Comparison of ENCODE assay signal across 8 cellular contexts in genomic region chr3:56702487-56703315, GRCh38. TPM values are rescaled to one million over a fixed set of nuclear protein-coding genes. Genes with fewer than 3 reads are reported as not detected.
DNase-seq lines count a peak whose midpoint lies in the region; ATAC-seq and TF ChIP-seq lines count a peak whose summit lies in the region.

No MANE protein-coding gene starts in this region.

- CTCF ChIA-PET in CD4-positive, alpha-beta memory T cell (lab: Charles Lee; ENCODE audit: partially characterized antibody) = interaction anchor here (0.6 to 10.6 kb wide), 30 partner anchors 8 to 293 kb away, joined by 3 to 321 read pairs (median 5); partner anchors contain the start of genes ARHGEF3 and TASOR
- CTCF ChIA-PET in activated CD4-positive, alpha-beta memory T cell treated with anti-CD3 and anti-CD28 coated beads, Interleukin-2, amount 10 ng/mL, durations not matched to agents 7 days and 5 days (lab: Charles Lee) = interaction anchor here (0.7 to 7.6 kb wide), 20 partner anchors 9 to 1446 kb away, joined by 3 to 247 read pairs (median 5); partner anchors contain the start of genes ARHGEF3 and TASOR

- H3K4me2 ChIP-seq in GM23338 = no peak overlapping the region

- H3K4me3 Mint-ChIP-seq in CD4-positive, alpha-beta memory T cell = no peak overlapping the region
- H3K4me3 Mint-ChIP-seq in GM23338 = no peak overlapping the region
- H3K4me3 Mint-ChIP-seq in activated CD4-positive, alpha-beta memory T cell treated with anti-CD3 and anti-CD28 coated beads, Interleukin-2, amount 10 ng/mL, durations not matched to agents 7 days and 5 days = no peak overlapping the region

- peak; percentile 73 to 98 for TF ChIP-seq CTCF in GM23338 (conservative IDR thresholded peaks at IDR 0.05; ENCODE audit: low read depth in 2 of 2)
- TF ChIP-seq CTCF in fibroblast of the aortic adventitia (IDR thresholded peaks at IDR 0.05; ENCODE audit: insufficient read depth, low read length) = peak; percentile 75
- TF ChIP-seq CTCF in neutrophil (IDR thresholded peaks at IDR 0.05) = peak; percentile 76

- H3K36me3 ChIP-seq in CD4-positive, alpha-beta memory T cell (ENCODE audit: insufficient read depth, low read length) = no peaks in the 10 kb centered on the region
- H3K36me3 ChIP-seq in GM23338 (ENCODE audit: insufficient read depth) (no peaks in the 10 kb centered on the region), neutrophil (no peaks in the 10 kb centered on the region)

- H3K4me1 Mint-ChIP-seq in CD4-positive, alpha-beta memory T cell = peaks cover 11 to 21% (median 13%) of the 10 kb centered on the region in 4 donors
- H3K4me1 Mint-ChIP-seq in GM23338 = peaks cover 6% of the 10 kb centered on the region; the same call in 2 of the 3 replicates
- H3K4me1 Mint-ChIP-seq in activated CD4-positive, alpha-beta memory T cell treated with anti-CD3 and anti-CD28 coated beads, Interleukin-2, amount 10 ng/mL, durations not matched to agents 7 days and 5 days = peaks cover 18% of the 10 kb centered on the region

- no peaks in the 10 kb centered on the region for H3K27me3 ChIP-seq in CD4-positive, alpha-beta memory T cell (ENCODE audit: insufficient read depth, low read length)
- no peaks in the 10 kb centered on the region for H3K27me3 ChIP-seq in GM23338 (ENCODE audit: insufficient read depth)
- no peaks in the 10 kb centered on the region for H3K27me3 ChIP-seq in neutrophil

- H3K27me3 Mint-ChIP-seq in CD4-positive, alpha-beta memory T cell = no peaks in the 10 kb centered on the region
- H3K27me3 Mint-ChIP-seq in GM23338 (ENCODE audit: insufficient read depth, low read depth, poor library complexity) = peaks cover 6% of the 10 kb centered on the region
- peaks cover 2% of the 10 kb centered on the region for H3K27me3 Mint-ChIP-seq in activated CD4-positive, alpha-beta memory T cell treated with anti-CD3 and anti-CD28 coated beads, Interleukin-2, amount 10 ng/mL, durations not matched to agents 7 days and 5 days

- intact Hi-C loops in CD4-positive, alpha-beta memory T cell (cut with micrococcal nuclease) = loop anchor here (1.0 to 5.0 kb wide), 4 partner anchors 97 to 400 kb away; no protein-coding TSS in a partner anchor

- no peak overlapping the region for H3K27ac ChIP-seq in CD4-positive, alpha-beta memory T cell (ENCODE audit: low read depth, low read length)
- H3K27ac ChIP-seq in GM23338 (ENCODE audit: low read depth) (no peak overlapping the region), neutrophil (no peak overlapping the region)

- no peak overlapping the region for H2AFZ ChIP-seq in GM23338

- H3K27ac Mint-ChIP-seq in CD4-positive, alpha-beta memory T cell = peak overlapping the region in 3 of 7 donors; percentile 15 to 42 (median 32)
- H3K27ac Mint-ChIP-seq in GM23338 = no peak overlapping the region
- H3K27ac Mint-ChIP-seq in activated CD4-positive, alpha-beta memory T cell treated with anti-CD3 and anti-CD28 coated beads, Interleukin-2, amount 10 ng/mL, durations not matched to agents 7 days and 5 days = no peak overlapping the region

- DNase-seq in CD4-positive, alpha-beta memory T cell = peak; percentile 57 to 70 (median 66)
- peak; percentile 82 for DNase-seq in GM23338 (ENCODE audit: low spot score)
- peak; percentile 55 for DNase-seq in NCI-H510A treated with DMSO at 0.1 percent for 48 hours (lab: John Stamatoyannopoulos, UW)
- DNase-seq in activated CD4-positive, alpha-beta memory T cell treated with anti-CD3 and anti-CD28 coated beads, Interleukin-2, amount 10 ng/mL, durations not matched to agents 7 days and 5 days = peak; percentile 44
- peak; percentile 91 for DNase-seq in fibroblast of the aortic adventitia (ENCODE audit: low read depth)
- DNase-seq in UCSD-AML1 (lab: John Stamatoyannopoulos, UW; ENCODE audit: unreplicated experiment) = no peak

- no peaks in the 10 kb centered on the region for H3K9me3 Mint-ChIP-seq in CD4-positive, alpha-beta memory T cell
- no peaks in the 10 kb centered on the region; the same call in 2 of the 3 replicates for H3K9me3 Mint-ChIP-seq in GM23338
- no peaks in the 10 kb centered on the region for H3K9me3 Mint-ChIP-seq in activated CD4-positive, alpha-beta memory T cell treated with anti-CD3 and anti-CD28 coated beads, Interleukin-2, amount 10 ng/mL, durations not matched to agents 7 days and 5 days

- H3K9me3 ChIP-seq in CD4-positive, alpha-beta memory T cell (ENCODE audit: control insufficient read depth in 1 of 2, low read length in 2 of 2) = no peaks in the 10 kb centered on the region
- no peaks in the 10 kb centered on the region for H3K9me3 ChIP-seq in neutrophil

- no peak overlapping the region for H3K4me3 ChIP-seq in CD4-positive, alpha-beta memory T cell (ENCODE audit: low read length in 2 of 2)
- no peak overlapping the region for H3K4me3 ChIP-seq in GM23338
- no peak overlapping the region for H3K4me3 ChIP-seq in fibroblast of the aortic adventitia (ENCODE audit: low read depth, low read length)
- no peak overlapping the region for H3K4me3 ChIP-seq in neutrophil (ENCODE audit: low read depth in 1 of 2, low read length in 1 of 2)

- H3F3A ChIP-seq in GM23338 (replicated peaks; ENCODE audit: low read depth) = no peaks in the 10 kb centered on the region

- peak; percentile 47; the same call in 2 of the 3 replicates for ATAC-seq in GM23338
- ATAC-seq in HG02973 (IDR thresholded peaks at IDR 0.05; ENCODE audit: unreplicated experiment) = no peak

- no peaks in the 10 kb centered on the region for H3K79me2 ChIP-seq in GM23338 (replicated peaks; ENCODE audit: insufficient read depth)

- POLR2A ChIA-PET in CD4-positive, alpha-beta memory T cell (lab: Charles Lee; ENCODE audit: partially characterized antibody) = interaction anchor here (0.6 to 5.1 kb wide), 13 partner anchors 10 to 288 kb away, joined by 3 to 84 read pairs (median 4); partner anchors contain the start of genes ARHGEF3 and TASOR
- POLR2A ChIA-PET in activated CD4-positive, alpha-beta memory T cell treated with anti-CD3 and anti-CD28 coated beads, Interleukin-2, amount 10 ng/mL, durations not matched to agents 7 days and 5 days (lab: Charles Lee) = interaction anchor here (0.7 to 6.6 kb wide), 9 partner anchors 20 to 290 kb away, joined by 3 to 56 read pairs (median 5); partner anchors contain the start of genes ARHGEF3 and TASOR

- H3K36me3 Mint-ChIP-seq in CD4-positive, alpha-beta memory T cell = no peaks in the 10 kb centered on the region
- H3K36me3 Mint-ChIP-seq in GM23338 (ENCODE audit: low read depth) = no peaks in the 10 kb centered on the region
- H3K36me3 Mint-ChIP-seq in activated CD4-positive, alpha-beta memory T cell treated with anti-CD3 and anti-CD28 coated beads, Interleukin-2, amount 10 ng/mL, durations not matched to agents 7 days and 5 days (ENCODE audit: low read depth) = no peaks in the 10 kb centered on the region

- no peaks in the 10 kb centered on the region for H3K9me2 ChIP-seq in GM23338 (ENCODE audit: insufficient read depth)

- no peaks in the 10 kb centered on the region for H4K20me1 ChIP-seq in GM23338 (replicated peaks; ENCODE audit: insufficient read depth)

- H3K4me1 ChIP-seq in CD4-positive, alpha-beta memory T cell (ENCODE audit: insufficient read depth, low read length) = peaks cover 16% of the 10 kb centered on the region
- H3K4me1 ChIP-seq in GM23338 (ENCODE audit: insufficient read depth) (no peaks in the 10 kb centered on the region), neutrophil (ENCODE audit: control insufficient read depth in 1 of 2, insufficient read depth in 1 of 2, low read depth in 1 of 2, low read length in 1 of 2) (no peaks in the 10 kb centered on the region)

TF ChIP-seq in GM23338, 12 proteins besides CTCF, POLR2A, EP300 and RAD21 (continues in another document):
- TF ChIP-seq EZH2 (IDR thresholded peaks at IDR 0.05; ENCODE audit: low read depth, unreplicated experiment) (no peak), CREB1 (CRISPR knock-in tag; IDR thresholded peaks at IDR 0.05; ENCODE audit: low read depth) (no peak), EZH2phosphoT487 (IDR thresholded peaks at IDR 0.05; ENCODE audit: unreplicated experiment) (no peak), REST (IDR thresholded peaks at IDR 0.05; ENCODE audit: unreplicated experiment) (no peak), STAT1 (IDR thresholded peaks at IDR 0.05; ENCODE audit: unreplicated experiment) (no peak), ZNF331 (CRISPR knock-in tag; IDR thresholded peaks at IDR 0.05; ENCODE audit: low read depth) (no peak), NANOG (IDR thresholded peaks at IDR 0.05; ENCODE audit: borderline replicate concordance) (no peak), POLR2AphosphoS5 (IDR thresholded peaks at IDR 0.05; ENCODE audit: low read depth) (no peak)

RNA-seq across cellular contexts. Expression of gene TASOR, which starts 19.6 kb away (rescaled TPM):
- 100 to 1,000 TPM; 109 to 112 TPM for total RNA-seq in CD4-positive, alpha-beta memory T cell
- polyA plus RNA-seq in CD4-positive, alpha-beta memory T cell = 10 to 100 TPM; 22.7 to 42.2 TPM
- total RNA-seq in GM23338 (2014; rRNA removed; shearing (Covaris generic)) = 53.6 and 58.6 TPM in 2 replicates
- 10.6 and 14.7 TPM in 2 replicates for polyA plus RNA-seq in GM23338 (2016; fragmentation: Nextera tagmentation; extraction: Ambion mirVana)
- total RNA-seq in activated CD4-positive, alpha-beta memory T cell treated with anti-CD3 and anti-CD28 coated beads, Interleukin-2, amount 10 ng/mL, durations not matched to agents 7 days and 5 days = 10 to 100 TPM; 71.6 to 75.6 TPM
- 93.9 and 102 TPM in 2 replicates for total RNA-seq in fibroblast of the aortic adventitia (ENCODE audit: low replicate concordance)
